Comparison of ENCODE assay signal across 8 cellular contexts in genomic region chr12:11981174-11981733, GRCh38.
DNase-seq lines count a peak whose midpoint lies in the region; ATAC-seq lines count a peak whose summit lies in the region.

No MANE protein-coding gene starts in this region.

- no peaks in the 10 kb centered on the region for H3K27me3 Mint-ChIP-seq in activated CD8-positive, alpha-beta T cell treated with anti-CD3 and anti-CD28 coated beads, Interleukin-2, amount 10 ng/mL, durations not matched to agents 7 days and 5 days (ENCODE audit: low read depth)
- H3K27me3 Mint-ChIP-seq in naive thymus-derived CD8-positive, alpha-beta T cell: no peaks in the 10 kb centered on the region

- POLR2A ChIA-PET in activated CD8-positive, alpha-beta T cell treated with anti-CD3 and anti-CD28 coated beads, Interleukin-2, amount 10 ng/mL, durations not matched to agents 7 days and 5 days (lab: Charles Lee): interaction anchor here (0.7 to 2.1 kb wide), 6 partner anchors 22 to 1428 kb away, joined by 3 to 15 read pairs (median 4); partner anchors contain the start of gene ETV6
- POLR2A ChIA-PET in naive thymus-derived CD8-positive, alpha-beta T cell (lab: Charles Lee): interaction anchor here (0.9 to 1.4 kb wide), 5 partner anchors 9 to 51 kb away, joined by 3 to 4 read pairs (median 4); no protein-coding TSS in a partner anchor

- peaks cover 23% of the 10 kb centered on the region for H3K9me3 Mint-ChIP-seq in activated CD8-positive, alpha-beta T cell treated with anti-CD3 and anti-CD28 coated beads, Interleukin-2, amount 10 ng/mL, durations not matched to agents 7 days and 5 days (ENCODE audit: insufficient read depth)
- H3K9me3 Mint-ChIP-seq in naive thymus-derived CD8-positive, alpha-beta T cell: peaks cover 0 to 2% (median 0%) of the 10 kb centered on the region in 9 donors

- ATAC-seq in HG03439 (IDR thresholded peaks at IDR 0.05; ENCODE audit: unreplicated experiment): peak; percentile 89
- peak; percentile 94 for ATAC-seq in activated CD8-positive, alpha-beta T cell treated with anti-CD3 and anti-CD28 coated beads, Interleukin-2, amount 10 ng/mL, durations not matched to agents 7 days and 5 days
- ATAC-seq in naive thymus-derived CD8-positive, alpha-beta T cell: peak; percentile 94 to 96

- peaks cover 45% of the 10 kb centered on the region for H3K4me1 Mint-ChIP-seq in activated CD8-positive, alpha-beta T cell treated with anti-CD3 and anti-CD28 coated beads, Interleukin-2, amount 10 ng/mL, durations not matched to agents 7 days and 5 days (ENCODE audit: low read depth)
- H3K4me1 Mint-ChIP-seq in naive thymus-derived CD8-positive, alpha-beta T cell: peaks cover 11 to 40% (median 29%) of the 10 kb centered on the region in 4 donors

- CTCF ChIA-PET in activated CD8-positive, alpha-beta T cell treated with anti-CD3 and anti-CD28 coated beads, Interleukin-2, amount 10 ng/mL, durations not matched to agents 7 days and 5 days (lab: Charles Lee): interaction anchor here (0.7 to 2.9 kb wide), 8 partner anchors 11 to 324 kb away, joined by 3 to 32 read pairs (median 6); no protein-coding TSS in a partner anchor

- DNase-seq in NOMO-1 (lab: John Stamatoyannopoulos, UW; ENCODE audit: unreplicated experiment in 2 of 2): peak; percentile 4 to 37
- no peak for DNase-seq in NOMO-1 treated with dmso at 0.1 percent for 144 hours (lab: John Stamatoyannopoulos, UW; ENCODE audit: unreplicated experiment)
- DNase-seq in activated CD8-positive, alpha-beta T cell treated with anti-CD3 and anti-CD28 coated beads, Interleukin-2, amount 10 ng/mL, durations not matched to agents 7 days and 5 days: peak; percentile 80
- DNase-seq in naive thymus-derived CD8-positive, alpha-beta T cell: peak in 8 of 10 donors; percentile 6 to 83 (median 34)
- DNase-seq in iPS-NIHi7 (ENCODE audit: extremely low spot score): no peak
- no peak for DNase-seq in NCI-H2196 (lab: John Stamatoyannopoulos, UW; ENCODE audit: unreplicated experiment)
- no peak for DNase-seq in middle frontal gyrus (ENCODE audit: extremely low spot score, low spot score)

- H3K4me3 Mint-ChIP-seq in activated CD8-positive, alpha-beta T cell treated with anti-CD3 and anti-CD28 coated beads, Interleukin-2, amount 10 ng/mL, durations not matched to agents 7 days and 5 days: peak overlapping the region; percentile 52
- H3K4me3 Mint-ChIP-seq in naive thymus-derived CD8-positive, alpha-beta T cell: peak overlapping the region in 9 of 10 donors; percentile 0 to 41 (median 16)

- peak overlapping the region; percentile 94 for H3K27ac Mint-ChIP-seq in activated CD8-positive, alpha-beta T cell treated with anti-CD3 and anti-CD28 coated beads, Interleukin-2, amount 10 ng/mL, durations not matched to agents 7 days and 5 days
- peak overlapping the region; percentile 53 to 90 (median 76) for H3K27ac Mint-ChIP-seq in naive thymus-derived CD8-positive, alpha-beta T cell

- H3K36me3 Mint-ChIP-seq in activated CD8-positive, alpha-beta T cell treated with anti-CD3 and anti-CD28 coated beads, Interleukin-2, amount 10 ng/mL, durations not matched to agents 7 days and 5 days (ENCODE audit: low read depth): peaks cover 34% of the 10 kb centered on the region
- H3K36me3 Mint-ChIP-seq in naive thymus-derived CD8-positive, alpha-beta T cell: no peaks in the 10 kb centered on the region

Comparison
In these comparisons a context has a peak if more than half of its experiments do, and no peak if none do; other contexts are left out.
1. DNase-seq: peak in NOMO-1 (2 of 2), activated CD8-positive, alpha-beta T cell treated with anti-CD3 and anti-CD28 coated beads, Interleukin-2, amount 10 ng/mL, durations not matched to agents 7 days and 5 days (single experiment) and naive thymus-derived CD8-positive, alpha-beta T cell (8 of 10); none in NOMO-1 treated with dmso at 0.1 percent for 144 hours (single experiment), iPS-NIHi7 (single experiment), NCI-H2196 (single experiment) and middle frontal gyrus (single experiment).
2. Peak in every context shown above with its lines, with median percentiles within 50 percentile points of each other: ATAC-seq.